ENCODE assay signal across 1 cellular context in genomic region chr21:45356251-45356650, GRCh38.
A peak's percentile ranks its signal among the peaks of the same experiment; 100 is the strongest.
TF ChIP-seq lines count a peak whose summit lies in the region.

No MANE protein-coding gene starts in this region.

TF ChIP-seq in H1, 55 proteins besides CTCF, POLR2A, EP300 and RAD21:
- TF ChIP-seq GABPA (IDR thresholded peaks at IDR 0.05; ENCODE audit: borderline replicate concordance, insufficient read depth, low read length) (peak; percentile 75; the same call in 1 of the 2 replicates), RXRA (IDR thresholded peaks at IDR 0.05; ENCODE audit: insufficient read depth, low read depth, low read length) (no peak)
